Comparison of ENCODE assay signal across 8 cellular contexts in genomic region chr19:13840751-13841338, GRCh38. TPM values are rescaled to one million over a fixed set of nuclear protein-coding genes. Genes with fewer than 3 reads are reported as not detected.
DNase-seq lines count a peak whose midpoint lies in the region; ATAC-seq and TF ChIP-seq lines count a peak whose summit lies in the region.

No MANE protein-coding gene starts in this region.

- peak overlapping the region; percentile 88 for H2BK5ac ChIP-seq in IMR-90 (ENCODE audit: low read depth, low read length, poor library complexity, severe bottlenecking)

- H3K9me3 ChIP-seq in A673 (ENCODE audit: low read depth, low read length, poor library complexity, severe bottlenecking) (no peaks in the 10 kb centered on the region), IMR-90 (ENCODE audit: control insufficient read depth, insufficient read depth, low read length) (no peaks in the 10 kb centered on the region), muscle layer of duodenum (ENCODE audit: control insufficient read depth in 1 of 2, low read length in 2 of 2) (no peaks in the 10 kb centered on the region)

- H3K4me1 ChIP-seq in A673 (ENCODE audit: insufficient read depth, low read length, poor library complexity, severe bottlenecking): peaks cover 59% of the 10 kb centered on the region
- peaks cover 35% of the 10 kb centered on the region for H3K4me1 ChIP-seq in IMR-90 (ENCODE audit: control insufficient read depth, insufficient read depth, low read length)
- peaks cover 8 to 44% of the 10 kb centered on the region in 2 donors for H3K4me1 ChIP-seq in muscle layer of duodenum (ENCODE audit: control insufficient read depth in 1 of 2, insufficient read depth in 2 of 2, low read length in 2 of 2)

- peak overlapping the region; percentile 1; the same call in 1 of the 2 replicates for H4K5ac ChIP-seq in IMR-90 (ENCODE audit: low read depth, low read length)

- H2AFZ ChIP-seq in IMR-90 (replicated peaks; ENCODE audit: low read length, poor library complexity): peak overlapping the region; percentile 28

- POLR2A ChIA-PET in A673 (lab: Charles Lee; ENCODE audit: low non-redundant PET) (no interaction called here), IMR-90 (lab: Charles Lee; ENCODE audit: unreplicated experiment) (interaction anchor here (0.6 kb wide), 2 partner anchors 11 to 46 kb away, joined by 8 to 10 read pairs; partner anchors contain the start of gene ZSWIM4)

- H2BK120ac ChIP-seq in IMR-90 (ENCODE audit: low read depth, low read length): peak overlapping the region; percentile 69; the same call in 1 of the 2 replicates

- H4K20me1 ChIP-seq in IMR-90 (ENCODE audit: insufficient read depth, low read length): peaks cover 66% of the 10 kb centered on the region

- H2BK15ac ChIP-seq in IMR-90 (ENCODE audit: low read depth, low read length): no peak overlapping the region

- H3K23ac ChIP-seq in IMR-90 (ENCODE audit: low read depth, low read length): peak overlapping the region; percentile 95

- peak overlapping the region; percentile 67; the same call in 1 of the 2 replicates for H3K18ac ChIP-seq in IMR-90 (ENCODE audit: low read depth, low read length)

- H2BK20ac ChIP-seq in IMR-90 (ENCODE audit: low read depth, low read length): no peak overlapping the region

- TF ChIP-seq POLR2A in IMR-90 (IDR thresholded peaks at IDR 0.05; ENCODE audit: low read depth, low read length): no peak; the same call in 1 of the 2 replicates

- H3K9ac ChIP-seq in IMR-90 (ENCODE audit: low read depth, low read length): peak overlapping the region; percentile 98

- TF ChIP-seq CTCF in A673 (conservative IDR thresholded peaks at IDR 0.05; ENCODE audit: low read depth, low read length) (no peak), IMR-90 (conservative IDR thresholded peaks at IDR 0.05; ENCODE audit: low read depth, low read length) (no peak)

- H2AK9ac ChIP-seq in IMR-90 (replicated peaks; ENCODE audit: low read depth, low read length, poor library complexity): peak overlapping the region; percentile 84

- peak overlapping the region; percentile 96 for H3K4ac ChIP-seq in IMR-90 (ENCODE audit: low read depth, low read length)

- peak overlapping the region; percentile 95 for H3K4me2 ChIP-seq in IMR-90 (ENCODE audit: low read depth, low read length)

- no peak for DNase-seq in A673 (ENCODE audit: low spot score)
- DNase-seq in IMR-90: no peak
- DNase-seq in caudate nucleus (lab: John Stamatoyannopoulos, UW): no peak
- no peak for DNase-seq in GF-D8 (lab: John Stamatoyannopoulos, UW)
- no peak for DNase-seq in central memory CD4-positive, alpha-beta T cell
- DNase-seq in NCI-H1436 treated with DMSO at 0.1 percent for 48 hours (lab: John Stamatoyannopoulos, UW): no peak
- no peak for DNase-seq in DMS53 (lab: John Stamatoyannopoulos, UW)

- intact Hi-C loops in A673 (cut with micrococcal nuclease; ENCODE audit: unreplicated experiment) (loop anchor here (10.0 kb wide), 1 partner anchor 676 kb away; no protein-coding TSS in a partner anchor), IMR-90 (cut with micrococcal nuclease) (no loop called here)

- H4K91ac ChIP-seq in IMR-90 (ENCODE audit: insufficient read depth, low read depth, low read length): peak overlapping the region; percentile 91

- in situ Hi-C loops in IMR-90 (cut with MboI; ENCODE audit: low sequenced_read_pairs): loop anchor here (10.0 to 25.0 kb wide), 2 partner anchors 686 to 1054 kb away; partner anchors contain the start of genes HOOK2, IER2, JUNB and STX10

- peak overlapping the region; percentile 93 for H3K14ac ChIP-seq in IMR-90 (replicated peaks; ENCODE audit: low read depth, low read length)

- BruUV-seq in A673 (replicated peaks; lab: Mats Ljungman, UMichigan) (no TSS peak), IMR-90 (replicated peaks; lab: Mats Ljungman, UMichigan) (no TSS peak)

- TF ChIP-seq RAD21 in IMR-90 (IDR thresholded peaks at IDR 0.05; ENCODE audit: low read length): no peak

- H3K27ac ChIP-seq in A673 (ENCODE audit: low read depth, low read length, poor library complexity, severe bottlenecking): peak overlapping the region; percentile 95
- H3K27ac ChIP-seq in IMR-90 (ENCODE audit: insufficient read depth, low read length): peak overlapping the region; percentile 97
- H3K27ac ChIP-seq in caudate nucleus (ENCODE audit: low read depth, low read length): peak overlapping the region; percentile 94
- H3K27ac ChIP-seq in muscle layer of duodenum (ENCODE audit: low read length): peak overlapping the region; percentile 98

- H3K79me1 ChIP-seq in IMR-90 (ENCODE audit: low read depth in 1 of 2, low read length in 2 of 2): peaks cover 12 to 40% of the 10 kb centered on the region in 2 experiments

- ATAC-seq in IMR-90 (ENCODE audit: low read depth): no peak

- CTCF ChIA-PET in A673 (lab: Charles Lee): no interaction called here
- CTCF ChIA-PET in IMR-90 (lab: Yijun Ruan, JAX): interaction anchor here (1.9 kb wide), 1 partner anchor 22 kb away, joined by 13 read pairs; no protein-coding TSS in a partner anchor

- H3K9me1 ChIP-seq in IMR-90 (ENCODE audit: insufficient read depth, low read length): 0 out of 2 replicates have a peak, but pooled peaks cover 2% of the 10 kb centered on the region

- peak overlapping the region; percentile 68 to 72; a peak in 3 of 4 replicates for H4K8ac ChIP-seq in IMR-90 (ENCODE audit: low read depth in 2 of 2, low read length in 2 of 2)

- dilution Hi-C loops in IMR-90 (cut with HindIII; ENCODE audit: low sequenced_read_pairs, unreplicated experiment): no loop called here

- H3K56ac ChIP-seq in IMR-90 (ENCODE audit: extremely low read depth, insufficient read depth, low read length): peak overlapping the region; percentile 76

- 16% methylated on average over 11 of the region's 20 CpGs; no CpG with 5 or more reads in 1 of the 2 experiments for WGBS in IMR-90 (ENCODE audit: extremely low coverage in 2 of 2, insufficient read length in 1 of 2), 2 experiments

- H3K4me3 ChIP-seq in A673 (ENCODE audit: low read depth, low read length, poor library complexity, severe bottlenecking): peak overlapping the region; percentile 81
- H3K4me3 ChIP-seq in IMR-90 (ENCODE audit: insufficient read depth, low read depth, low read length): peak overlapping the region; percentile 95
- peak overlapping the region; percentile 89 to 94 for H3K4me3 ChIP-seq in muscle layer of duodenum (ENCODE audit: low read depth in 1 of 2, low read length in 2 of 2)

- H3K27me3 ChIP-seq in A673 (replicated peaks; ENCODE audit: insufficient read depth, low read depth, low read length, poor library complexity): no peaks in the 10 kb centered on the region
- H3K27me3 ChIP-seq in IMR-90 (ENCODE audit: control insufficient read depth, insufficient read depth, low read length): no peaks in the 10 kb centered on the region
- H3K27me3 ChIP-seq in muscle layer of duodenum (ENCODE audit: low read depth, low read length): no peaks in the 10 kb centered on the region

- peak overlapping the region; percentile 95 for H2AK5ac ChIP-seq in IMR-90 (ENCODE audit: low read depth, low read length)

- peaks cover 9% of the 10 kb centered on the region for H3K36me3 ChIP-seq in A673 (ENCODE audit: insufficient read depth, low read length, poor library complexity, severe bottlenecking)
- peaks cover 21% of the 10 kb centered on the region for H3K36me3 ChIP-seq in IMR-90 (ENCODE audit: control insufficient read depth, insufficient read depth, low read length)
- peaks cover 6 to 43% of the 10 kb centered on the region in 2 donors for H3K36me3 ChIP-seq in muscle layer of duodenum (ENCODE audit: control insufficient read depth in 1 of 2, insufficient read depth in 2 of 2, low read length in 2 of 2)

TF ChIP-seq in IMR-90, 13 proteins besides CTCF, POLR2A, EP300 and RAD21 (continues in another document):
- TF ChIP-seq CEBPB (IDR thresholded peaks at IDR 0.05; ENCODE audit: low read depth, low read length) (no peak), BHLHE40 (IDR thresholded peaks at IDR 0.05; ENCODE audit: low read depth, low read length) (no peak), RCOR1 (IDR thresholded peaks at IDR 0.05; ENCODE audit: insufficient replicate concordance, low read length) (no peak), RFX5 (IDR thresholded peaks at IDR 0.05; ENCODE audit: low read depth, low read length) (no peak), MAZ (IDR thresholded peaks at IDR 0.05; ENCODE audit: borderline replicate concordance, low read depth, low read length) (no peak), FOS (IDR thresholded peaks at IDR 0.05; ENCODE audit: low read depth, low read length) (no peak), MAFK (IDR thresholded peaks at IDR 0.05; ENCODE audit: low read depth, low read length) (no peak), SMC3 (IDR thresholded peaks at IDR 0.05; ENCODE audit: low read depth, low read length) (no peak), MXI1 (IDR thresholded peaks at IDR 0.05; ENCODE audit: borderline replicate concordance, low read depth, low read length) (no peak), USF2 (IDR thresholded peaks at IDR 0.05; ENCODE audit: low read depth, low read length) (0 out of 2 replicates have a peak, but pooled peaks have one; percentile 2), NFE2L2 (IDR thresholded peaks at IDR 0.05; ENCODE audit: low read depth, low read length) (no peak)

RNA-seq across cellular contexts. Expression of gene NANOS3, which starts 36.1 kb away (rescaled TPM):
- total RNA-seq in A673 (2021): 4.9 and 7.1 TPM in 2 replicates
- total RNA-seq in IMR-90 (2012; rRNA removed): not detected in 2 replicates
- polyA plus RNA-seq in IMR-90 (2012; rRNA removed): 0.63 and 0.85 TPM in 2 replicates
- polyA plus RNA-seq in IMR-90 (2012; cell fraction: cytosol; rRNA removed): 0.36 and 0.53 TPM in 2 replicates
- polyA plus RNA-seq in IMR-90 (2012; cell fraction: nucleus; rRNA removed; ENCODE audit: low replicate concordance): 2.2 and 3.8 TPM in 2 replicates

RNA-seq across cellular contexts. Expression of gene ZSWIM4, which starts 45.6 kb away (rescaled TPM):
- 9.8 and 13.7 TPM in 2 replicates for total RNA-seq in A673 (2021)
- total RNA-seq in IMR-90 (2012; rRNA removed): 1.9 and 2.2 TPM in 2 replicates
- polyA plus RNA-seq in IMR-90 (2012; rRNA removed): 6.2 and 7.6 TPM in 2 replicates
- 4.7 and 10.4 TPM in 2 replicates for polyA plus RNA-seq in IMR-90 (2012; cell fraction: cytosol; rRNA removed)
- 13.1 and 27.5 TPM in 2 replicates for polyA plus RNA-seq in IMR-90 (2012; cell fraction: nucleus; rRNA removed; ENCODE audit: low replicate concordance)
